Comparison of ENCODE assay signal across 2 cellular contexts in the genomic region with DNA sequence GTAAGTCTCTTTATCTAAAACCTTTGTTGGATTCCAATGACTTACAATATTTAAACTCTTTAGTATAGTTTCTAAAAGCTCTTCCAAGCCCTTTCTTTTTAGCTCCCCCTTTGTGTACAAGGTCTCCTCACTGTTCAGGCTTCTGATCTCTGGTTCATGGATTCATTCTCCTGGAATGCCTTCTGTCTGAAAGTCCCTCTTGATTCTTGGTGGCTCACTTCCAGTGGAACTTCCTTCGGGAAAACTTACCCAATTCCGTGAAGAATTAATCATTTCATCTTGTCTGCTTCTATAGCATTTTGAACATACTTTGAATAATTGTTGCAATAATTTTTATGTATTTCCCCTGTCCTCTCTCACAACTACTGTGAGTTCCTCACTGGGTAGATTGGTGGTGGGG.
TF ChIP-seq lines count a peak whose summit lies in the region.

No MANE protein-coding gene starts in this region.

TF ChIP-seq in SK-N-SH, 30 proteins besides CTCF, POLR2A, EP300 and RAD21:
- TF ChIP-seq YY1 (IDR thresholded peaks at IDR 0.05; ENCODE audit: low read depth): no peak
- TF ChIP-seq FOXM1 (IDR thresholded peaks at IDR 0.05; ENCODE audit: low read depth): no peak
- TF ChIP-seq, protein P1, sequence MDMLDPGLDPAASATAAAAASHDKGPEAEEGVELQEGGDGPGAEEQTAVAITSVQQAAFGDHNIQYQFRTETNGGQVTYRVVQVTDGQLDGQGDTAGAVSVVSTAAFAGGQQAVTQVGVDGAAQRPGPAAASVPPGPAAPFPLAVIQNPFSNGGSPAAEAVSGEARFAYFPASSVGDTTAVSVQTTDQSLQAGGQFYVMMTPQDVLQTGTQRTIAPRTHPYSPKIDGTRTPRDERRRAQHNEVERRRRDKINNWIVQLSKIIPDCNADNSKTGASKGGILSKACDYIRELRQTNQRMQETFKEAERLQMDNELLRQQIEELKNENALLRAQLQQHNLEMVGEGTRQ (IDR thresholded peaks at IDR 0.05; ENCODE audit: borderline replicate concordance, low read depth, low read length): no peak
- no peak for TF ChIP-seq RFX5 (IDR thresholded peaks at IDR 0.05; ENCODE audit: low read length)
- TF ChIP-seq, protein P2, sequence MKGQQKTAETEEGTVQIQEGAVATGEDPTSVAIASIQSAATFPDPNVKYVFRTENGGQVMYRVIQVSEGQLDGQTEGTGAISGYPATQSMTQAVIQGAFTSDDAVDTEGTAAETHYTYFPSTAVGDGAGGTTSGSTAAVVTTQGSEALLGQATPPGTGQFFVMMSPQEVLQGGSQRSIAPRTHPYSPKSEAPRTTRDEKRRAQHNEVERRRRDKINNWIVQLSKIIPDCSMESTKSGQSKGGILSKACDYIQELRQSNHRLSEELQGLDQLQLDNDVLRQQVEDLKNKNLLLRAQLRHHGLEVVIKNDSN (IDR thresholded peaks at IDR 0.05; ENCODE audit: borderline replicate concordance, low read depth): no peak
- no peak for TF ChIP-seq GABPA (IDR thresholded peaks at IDR 0.05; ENCODE audit: low read depth)
- no peak for TF ChIP-seq JUND (IDR thresholded peaks at IDR 0.05)
- no peak for TF ChIP-seq NFIC (IDR thresholded peaks at IDR 0.05; ENCODE audit: borderline replicate concordance)
- no peak for TF ChIP-seq POLR2AphosphoS5 (IDR thresholded peaks at IDR 0.05; ENCODE audit: low read depth, low read length)
- TF ChIP-seq FOXJ3 (CRISPR knock-in tag; IDR thresholded peaks at IDR 0.05): no peak
- no peak for TF ChIP-seq RXRA (IDR thresholded peaks at IDR 0.05; ENCODE audit: borderline replicate concordance, low read depth)
- no peak for TF ChIP-seq NRF1 (IDR thresholded peaks at IDR 0.05; ENCODE audit: low read depth, low read length)
- no peak for TF ChIP-seq SIN3A (IDR thresholded peaks at IDR 0.05; ENCODE audit: borderline replicate concordance, low read depth, low read length)
TF ChIP-seq in SK-N-SH: peak in this region for 0.

TF ChIP-seq in SK-N-SH treated with all-trans-retinoic acid at 6 μM for 48 hours, 23 proteins besides CTCF, POLR2A, EP300 and RAD21:
- TF ChIP-seq ESRRG (CRISPR knock-in tag; IDR thresholded peaks at IDR 0.05) (no peak), TCF4 (CRISPR knock-in tag; IDR thresholded peaks at IDR 0.05; ENCODE audit: borderline replicate concordance) (no peak), CSRNP3 (CRISPR knock-in tag; IDR thresholded peaks at IDR 0.05) (no peak), ZC3H10 (CRISPR knock-in tag; IDR thresholded peaks at IDR 0.05) (no peak), ZNF8 (CRISPR knock-in tag; IDR thresholded peaks at IDR 0.05) (no peak), GLIS3 (CRISPR knock-in tag; IDR thresholded peaks at IDR 0.05) (no peak), ZFP30 (CRISPR knock-in tag; IDR thresholded peaks at IDR 0.05) (no peak), ARNTL (CRISPR knock-in tag; IDR thresholded peaks at IDR 0.05; ENCODE audit: borderline replicate concordance, low read depth) (no peak), ZFP3 (CRISPR knock-in tag; IDR thresholded peaks at IDR 0.05) (no peak), CSDC2 (CRISPR knock-in tag; IDR thresholded peaks at IDR 0.05) (no peak), ZNF70 (CRISPR knock-in tag; IDR thresholded peaks at IDR 0.05) (no peak), OSR1 (CRISPR knock-in tag; IDR thresholded peaks at IDR 0.05) (no peak), SNAI2 (CRISPR knock-in tag; IDR thresholded peaks at IDR 0.05) (no peak), ZNF565 (CRISPR knock-in tag; conservative IDR thresholded peaks at IDR 0.05; ENCODE audit: low read depth) (no peak), ISL1 (CRISPR knock-in tag; IDR thresholded peaks at IDR 0.05) (no peak), POU6F1 (CRISPR knock-in tag; IDR thresholded peaks at IDR 0.05; ENCODE audit: borderline replicate concordance, low read depth) (no peak)
- TF ChIP-seq, protein P3, sequence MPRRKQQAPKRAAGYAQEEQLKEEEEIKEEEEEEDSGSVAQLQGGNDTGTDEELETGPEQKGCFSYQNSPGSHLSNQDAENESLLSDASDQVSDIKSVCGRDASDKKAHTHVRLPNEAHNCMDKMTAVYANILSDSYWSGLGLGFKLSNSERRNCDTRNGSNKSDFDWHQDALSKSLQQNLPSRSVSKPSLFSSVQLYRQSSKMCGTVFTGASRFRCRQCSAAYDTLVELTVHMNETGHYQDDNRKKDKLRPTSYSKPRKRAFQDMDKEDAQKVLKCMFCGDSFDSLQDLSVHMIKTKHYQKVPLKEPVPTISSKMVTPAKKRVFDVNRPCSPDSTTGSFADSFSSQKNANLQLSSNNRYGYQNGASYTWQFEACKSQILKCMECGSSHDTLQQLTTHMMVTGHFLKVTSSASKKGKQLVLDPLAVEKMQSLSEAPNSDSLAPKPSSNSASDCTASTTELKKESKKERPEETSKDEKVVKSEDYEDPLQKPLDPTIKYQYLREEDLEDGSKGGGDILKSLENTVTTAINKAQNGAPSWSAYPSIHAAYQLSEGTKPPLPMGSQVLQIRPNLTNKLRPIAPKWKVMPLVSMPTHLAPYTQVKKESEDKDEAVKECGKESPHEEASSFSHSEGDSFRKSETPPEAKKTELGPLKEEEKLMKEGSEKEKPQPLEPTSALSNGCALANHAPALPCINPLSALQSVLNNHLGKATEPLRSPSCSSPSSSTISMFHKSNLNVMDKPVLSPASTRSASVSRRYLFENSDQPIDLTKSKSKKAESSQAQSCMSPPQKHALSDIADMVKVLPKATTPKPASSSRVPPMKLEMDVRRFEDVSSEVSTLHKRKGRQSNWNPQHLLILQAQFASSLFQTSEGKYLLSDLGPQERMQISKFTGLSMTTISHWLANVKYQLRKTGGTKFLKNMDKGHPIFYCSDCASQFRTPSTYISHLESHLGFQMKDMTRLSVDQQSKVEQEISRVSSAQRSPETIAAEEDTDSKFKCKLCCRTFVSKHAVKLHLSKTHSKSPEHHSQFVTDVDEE (CRISPR knock-in tag; IDR thresholded peaks at IDR 0.05): no peak
- TF ChIP-seq, protein P4, sequence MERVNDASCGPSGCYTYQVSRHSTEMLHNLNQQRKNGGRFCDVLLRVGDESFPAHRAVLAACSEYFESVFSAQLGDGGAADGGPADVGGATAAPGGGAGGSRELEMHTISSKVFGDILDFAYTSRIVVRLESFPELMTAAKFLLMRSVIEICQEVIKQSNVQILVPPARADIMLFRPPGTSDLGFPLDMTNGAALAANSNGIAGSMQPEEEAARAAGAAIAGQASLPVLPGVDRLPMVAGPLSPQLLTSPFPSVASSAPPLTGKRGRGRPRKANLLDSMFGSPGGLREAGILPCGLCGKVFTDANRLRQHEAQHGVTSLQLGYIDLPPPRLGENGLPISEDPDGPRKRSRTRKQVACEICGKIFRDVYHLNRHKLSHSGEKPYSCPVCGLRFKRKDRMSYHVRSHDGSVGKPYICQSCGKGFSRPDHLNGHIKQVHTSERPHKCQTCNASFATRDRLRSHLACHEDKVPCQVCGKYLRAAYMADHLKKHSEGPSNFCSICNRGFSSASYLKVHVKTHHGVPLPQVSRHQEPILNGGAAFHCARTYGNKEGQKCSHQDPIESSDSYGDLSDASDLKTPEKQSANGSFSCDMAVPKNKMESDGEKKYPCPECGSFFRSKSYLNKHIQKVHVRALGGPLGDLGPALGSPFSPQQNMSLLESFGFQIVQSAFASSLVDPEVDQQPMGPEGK (CRISPR knock-in tag; IDR thresholded peaks at IDR 0.05; ENCODE audit: borderline replicate concordance): no peak
